2 cellular contexts compared by ENCODE assay signal in genomic region chr16:10587622-10588021, GRCh38.
TF ChIP-seq lines count a peak whose summit lies in the region.

No MANE protein-coding gene starts in this region.

TF ChIP-seq in HepG2, 621 proteins besides CTCF, POLR2A, EP300 and RAD21 (continues in another document):
- TF ChIP-seq ZNF883 (CRISPR knock-in tag; IDR thresholded peaks at IDR 0.05; ENCODE audit: not compliant biosample characterization) = no peak
- TF ChIP-seq THRA (CRISPR knock-in tag; IDR thresholded peaks at IDR 0.05; ENCODE audit: borderline replicate concordance) = no peak
- no peak for TF ChIP-seq ZBTB10 (CRISPR knock-in tag; IDR thresholded peaks at IDR 0.05; ENCODE audit: borderline replicate concordance)
- TF ChIP-seq TEAD3 (CRISPR knock-in tag; optimal IDR thresholded peaks at IDR 0.05; ENCODE audit: borderline replicate concordance) = peak; percentile 14
- TF ChIP-seq SP1 (IDR thresholded peaks at IDR 0.05) = no peak
- TF ChIP-seq SP1 (CRISPR knock-in tag; IDR thresholded peaks at IDR 0.05) = no peak
- no peak for TF ChIP-seq CREB3 (CRISPR knock-in tag; IDR thresholded peaks at IDR 0.05)
- no peak for TF ChIP-seq ZNF496 (CRISPR knock-in tag; IDR thresholded peaks at IDR 0.05; ENCODE audit: insufficient replicate concordance)
- TF ChIP-seq STAT5B (CRISPR knock-in tag; IDR thresholded peaks at IDR 0.05) = no peak
- TF ChIP-seq ZNF547 (CRISPR knock-in tag; IDR thresholded peaks at IDR 0.05) = 0 out of 2 replicates have a peak, but pooled peaks have one; percentile 30
- TF ChIP-seq ETS1 (CRISPR knock-in tag; IDR thresholded peaks at IDR 0.05) = no peak
- no peak for TF ChIP-seq MBD4 (IDR thresholded peaks at IDR 0.05; ENCODE audit: borderline replicate concordance, low read length)
- no peak for TF ChIP-seq ZNF18 (CRISPR knock-in tag; IDR thresholded peaks at IDR 0.05; ENCODE audit: insufficient replicate concordance)
- TF ChIP-seq GATAD2A (CRISPR knock-in tag; IDR thresholded peaks at IDR 0.05) = 0 out of 2 replicates have a peak, but pooled peaks have one; percentile 22
- TF ChIP-seq HNF4A (CRISPR knock-in tag; IDR thresholded peaks at IDR 0.05) = peak; percentile 37; the same call in 1 of the 2 replicates
- 0 out of 2 replicates have a peak, but pooled peaks have one; percentile 30 for TF ChIP-seq ZNF644 (CRISPR knock-in tag; IDR thresholded peaks at IDR 0.05; ENCODE audit: low read depth)
- TF ChIP-seq ZNF44 (CRISPR knock-in tag; IDR thresholded peaks at IDR 0.05) = 0 out of 2 replicates have a peak, but pooled peaks have one; percentile 60
- TF ChIP-seq RARA (CRISPR knock-in tag; IDR thresholded peaks at IDR 0.05) = peak; percentile 26; the same call in 1 of the 2 replicates
- peak; percentile 88 for TF ChIP-seq LCORL (IDR thresholded peaks at IDR 0.05)
- no peak for TF ChIP-seq LCORL (CRISPR knock-in tag; IDR thresholded peaks at IDR 0.05)

TF ChIP-seq in K562, 482 proteins besides CTCF, POLR2A, EP300 and RAD21:
- TF ChIP-seq TARDBP (IDR thresholded peaks at IDR 0.05) (no peak), NFIX (CRISPR knock-in tag; IDR thresholded peaks at IDR 0.05; ENCODE audit: low read depth) (peak; percentile 64; the same call in 1 of the 2 replicates), NFIC (IDR thresholded peaks at IDR 0.05) (peak; percentile 92)
